In the genomic region with DNA sequence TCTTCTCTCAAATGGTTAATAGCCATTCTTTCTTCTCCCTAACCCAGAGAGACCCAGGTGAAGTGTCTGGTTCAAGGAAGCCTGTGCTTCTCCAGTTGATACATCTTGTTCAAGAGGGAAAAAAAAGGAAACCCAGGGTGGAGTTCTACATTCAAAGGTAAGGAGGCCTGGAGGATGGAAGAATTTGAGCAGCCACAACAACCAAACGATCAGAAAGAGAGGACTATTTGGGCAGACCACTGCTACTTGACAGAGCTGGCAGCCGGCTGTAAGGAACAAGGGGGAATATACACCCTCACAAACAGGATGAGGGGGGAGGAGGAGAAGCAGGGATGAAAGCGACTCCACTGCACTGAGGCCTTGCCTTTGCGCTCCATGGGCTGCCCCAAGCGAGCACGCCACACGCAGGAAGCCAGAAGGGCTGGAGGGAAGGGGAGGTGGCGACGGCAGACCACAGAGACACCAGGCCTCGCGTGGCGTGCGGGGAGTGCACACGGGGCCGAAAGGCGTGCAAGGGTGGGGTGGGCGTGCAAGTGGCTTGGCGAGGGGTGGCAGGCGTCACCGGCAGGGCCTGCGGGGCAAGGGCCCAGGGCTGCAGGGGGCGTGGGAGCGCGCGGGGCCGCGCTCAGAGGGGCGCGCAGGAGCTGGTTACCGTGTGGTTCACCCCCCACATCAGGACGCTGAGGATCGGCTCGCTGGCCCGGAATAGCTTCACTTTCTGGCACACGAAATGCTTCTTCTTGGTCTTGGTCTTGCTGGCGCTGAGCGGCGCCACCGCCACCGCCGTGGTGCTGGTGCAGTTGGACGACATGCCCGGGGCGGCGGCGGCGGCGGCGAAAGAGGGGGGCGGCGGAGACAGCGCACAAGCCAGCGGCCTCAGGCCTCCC, we compare ENCODE assay signal across 8 cellular contexts. TPM values are rescaled to one million over a fixed set of nuclear protein-coding genes. Genes with fewer than 3 reads are reported as not detected.
DNase-seq lines count a peak whose midpoint lies in the region; ATAC-seq and TF ChIP-seq lines count a peak whose summit lies in the region.

No MANE protein-coding gene starts in this region.

- H3K36me3 ChIP-seq in tibial artery = peaks cover 24 to 42% (median 25%) of the 10 kb centered on the region in 3 donors

- peak overlapping the region; percentile 95 to 97 for H3K4me3 ChIP-seq in tibial artery

- peak overlapping the region; percentile 98 for H3K27ac ChIP-seq in tibial artery

- TF ChIP-seq CTCF in omental fat pad (IDR thresholded peaks at IDR 0.05) = no peak
- no peak for TF ChIP-seq CTCF in tibial artery (IDR thresholded peaks at IDR 0.05)

- DNase-seq in ACHN = peak; percentile 50
- DNase-seq in activated gamma-delta T cell treated with anti-CD3 and anti-CD28 coated beads, Interleukin-2, amount 50 U/mL, for 16 hours (ENCODE audit: low read depth) = peak; percentile 34
- DNase-seq in globus pallidus (ENCODE audit: low spot score) = peak; percentile 42
- no peak for DNase-seq in omental fat pad (ENCODE audit: low spot score)
- DNase-seq in tibial artery = peak; percentile 44 to 71

- in situ Hi-C loops in ACHN (cut with HindIII; ENCODE audit: low pct_ligation_motif_present, low pct_unique_long_range_greater_than_20kb, low sequenced_read_pairs) = no loop called here

- intact Hi-C loops in tibial artery (cut with DNase I; ENCODE audit: low total_unique reads) = loop anchor here (5.0 kb wide), 1 partner anchor 47 kb away; a partner anchor contains a TSS

- ATAC-seq in GM18519 (IDR thresholded peaks at IDR 0.05; ENCODE audit: low FRiP score, unreplicated experiment) (peak; percentile 27), HG03097 (IDR thresholded peaks at IDR 0.05; ENCODE audit: low FRiP score, unreplicated experiment) (peak; percentile 22), omental fat pad (ENCODE audit: low FRiP score) (peak; percentile 11)

- H3K9me3 ChIP-seq in tibial artery = no peaks in the 10 kb centered on the region

- peaks cover 0 to 37% (median 31%) of the 10 kb centered on the region in 4 donors for H3K4me1 ChIP-seq in tibial artery

- H3K27me3 ChIP-seq in tibial artery = no peaks in the 10 kb centered on the region

TF ChIP-seq in PFSK-1, 5 proteins besides CTCF, POLR2A, EP300 and RAD21:
- TF ChIP-seq POLR2AphosphoS5 (IDR thresholded peaks at IDR 0.05; ENCODE audit: low read depth, low read length) (peak; percentile 1; the same call in 1 of the 2 replicates), SIN3A (IDR thresholded peaks at IDR 0.05; ENCODE audit: borderline replicate concordance, insufficient read depth, low read length) (0 out of 2 replicates have a peak, but pooled peaks have one; percentile 64), TAF1 (IDR thresholded peaks at IDR 0.05; ENCODE audit: borderline replicate concordance, insufficient read depth, low read length) (peak; percentile 52; the same call in 1 of the 2 replicates), FOXP2 (optimal IDR thresholded peaks at IDR 0.05; ENCODE audit: borderline replicate concordance, extremely low read depth, extremely low read length, insufficient read depth) (no peak)
TF ChIP-seq in PFSK-1: peak in this region for 3.

RNA-seq across cellular contexts. Expression of a gene that starts 0.5 kb away (rescaled TPM):
- 75.8 TPM for polyA plus RNA-seq in PFSK-1 (2012; ENCODE audit: insufficient read length, low read depth)
- total RNA-seq in omental fat pad = 10 to 100 TPM; 25.7 to 79.0 (median 47.2) TPM

RNA-seq across cellular contexts. Expression of a gene that starts 26.3 kb away (rescaled TPM):
- 25.5 TPM for polyA plus RNA-seq in PFSK-1 (2012; ENCODE audit: insufficient read length, low read depth)
- 10 to 100 TPM; 15.2 to 49.6 (median 30.5) TPM for total RNA-seq in omental fat pad

RNA-seq across cellular contexts. Expression of a gene that starts 46.3 kb away (rescaled TPM):
- 327 TPM for polyA plus RNA-seq in PFSK-1 (2012; ENCODE audit: insufficient read length, low read depth)
- total RNA-seq in omental fat pad = 100 to 1,000 TPM; 140 to 169 (median 155) TPM

RNA-seq across cellular contexts. Expression of a gene that starts 50.7 kb away (rescaled TPM):
- polyA plus RNA-seq in PFSK-1 (2012; ENCODE audit: insufficient read length, low read depth) = 145 TPM
- 10 to 100 TPM in 1 of 4 donors, 1 to 10 TPM in 3; 3.2 to 17.0 (median 6.1) TPM for total RNA-seq in omental fat pad

RNA-seq across cellular contexts. Expression of a gene that starts 54.7 kb away (rescaled TPM):
- polyA plus RNA-seq in PFSK-1 (2012; ENCODE audit: insufficient read length, low read depth) = 1,863 TPM
- 1,000 to 10,000 TPM; 1,566 to 2,133 (median 2,034) TPM for total RNA-seq in omental fat pad
